10 cellular contexts compared by ENCODE assay signal in the genomic region with DNA sequence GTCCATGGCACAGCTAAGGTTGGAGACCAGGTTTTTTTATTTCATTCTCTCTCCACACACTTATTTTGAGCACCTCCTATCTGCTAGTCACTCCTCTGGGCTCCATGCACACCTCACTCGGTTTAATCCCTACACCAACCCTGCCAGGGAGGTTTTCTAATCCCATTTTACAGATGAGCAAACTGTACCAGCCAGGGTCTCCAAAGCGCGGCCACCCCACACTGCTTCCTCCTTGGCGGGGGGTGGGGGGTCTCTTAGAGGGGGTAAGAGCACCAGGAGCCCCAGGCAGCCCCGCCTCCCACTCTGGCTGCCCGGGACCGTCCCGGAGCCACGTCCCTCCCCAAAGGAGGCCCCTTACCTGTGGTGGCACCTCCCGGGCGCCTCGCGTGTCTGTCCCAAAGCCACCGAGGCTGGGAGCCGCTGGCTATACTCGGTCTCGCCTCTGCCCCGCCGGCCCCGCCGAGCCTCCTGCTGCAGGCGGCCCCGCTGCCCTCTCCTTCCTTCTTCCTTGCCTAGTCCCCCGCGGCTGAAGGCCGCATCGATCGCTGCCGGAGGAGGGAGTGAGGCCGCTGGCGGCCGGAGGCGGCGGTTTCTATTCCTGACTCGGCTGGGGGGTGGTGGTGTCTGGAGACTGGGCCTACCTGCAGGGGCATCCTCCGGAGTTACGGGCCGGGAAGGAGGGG. TPM values are rescaled to one million over a fixed set of nuclear protein-coding genes. Genes with fewer than 3 reads are reported as not detected.
DNase-seq lines count a peak whose midpoint lies in the region; ATAC-seq and TF ChIP-seq lines count a peak whose summit lies in the region.
"Had no signal": no experiment of that assay in that cellular context is flagged by ENCODE, and none has a peak within 500 bp of the region (broad histone marks: within the 10 kb centered on the region; RNA-seq: fewer than 3 reads in every experiment).

A gene with protein sequence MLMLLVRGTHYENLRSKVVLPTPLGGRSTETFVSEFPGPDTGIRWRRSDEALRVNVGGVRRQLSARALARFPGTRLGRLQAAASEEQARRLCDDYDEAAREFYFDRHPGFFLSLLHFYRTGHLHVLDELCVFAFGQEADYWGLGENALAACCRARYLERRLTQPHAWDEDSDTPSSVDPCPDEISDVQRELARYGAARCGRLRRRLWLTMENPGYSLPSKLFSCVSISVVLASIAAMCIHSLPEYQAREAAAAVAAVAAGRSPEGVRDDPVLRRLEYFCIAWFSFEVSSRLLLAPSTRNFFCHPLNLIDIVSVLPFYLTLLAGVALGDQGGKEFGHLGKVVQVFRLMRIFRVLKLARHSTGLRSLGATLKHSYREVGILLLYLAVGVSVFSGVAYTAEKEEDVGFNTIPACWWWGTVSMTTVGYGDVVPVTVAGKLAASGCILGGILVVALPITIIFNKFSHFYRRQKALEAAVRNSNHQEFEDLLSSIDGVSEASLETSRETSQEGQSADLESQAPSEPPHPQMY (minus strand): TSS at position 565 of the 683 bp plus-strand sequence. CDS start 1,891 bp downstream, outside the sequence.

- H3K36me3 ChIP-seq in iPS-18a (ENCODE audit: control insufficient read depth, low read depth, low read length): no peaks in the 10 kb centered on the region
- H3K36me3 ChIP-seq in right atrium auricular region: no peaks in the 10 kb centered on the region

- H3K27ac ChIP-seq in iPS-18a (ENCODE audit: low read length) (no peak within 1 kb of the TSS), right atrium auricular region (no peak within 1 kb of the TSS)

- DNase-seq in HPDE6-E6E7 (ENCODE audit: extremely low spot score) (peak; percentile 68), retinal pigment epithelial cell (ENCODE audit: low read depth) (no peak), NCI-H2171 treated with DMSO at 0.1 percent for 48 hours (lab: John Stamatoyannopoulos, UW) (no peak), right atrium auricular region (ENCODE audit: low spot score) (no peak)
- DNase-seq: activated CD4-positive, alpha-beta T cell treated with anti-CD3 and anti-CD28 coated beads, Interleukin-2, amount 10 ng/mL, durations not matched to agents 24 days and 14 days; NCI-H1694 treated with DMSO at 0.1 percent for 48 hours had no signal

- no peak within 1 kb of the TSS for H3K9ac ChIP-seq in iPS-18a (ENCODE audit: low read length)

- H3K4me3 ChIP-seq in WI38 (ENCODE audit: low read depth, low read length) (peak within 1 kb of the TSS; percentile 40), iPS-18a (ENCODE audit: low read length) (peak within 1 kb of the TSS; percentile 20), retinal pigment epithelial cell (ENCODE audit: low read length) (peak within 1 kb of the TSS; percentile 24), right atrium auricular region (peak within 1 kb of the TSS in 1 of 2 donors; percentile 14)

- ATAC-seq in GM19035 (IDR thresholded peaks at IDR 0.05; ENCODE audit: unreplicated experiment) (no peak), HG02852 (IDR thresholded peaks at IDR 0.05; ENCODE audit: unreplicated experiment) (no peak)

- TF ChIP-seq CTCF in WI38 (IDR thresholded peaks at IDR 0.05; ENCODE audit: low read depth, low read length): 0 out of 2 replicates have a peak, but pooled peaks have one; percentile 6
- no peak for TF ChIP-seq CTCF in retinal pigment epithelial cell (conservative IDR thresholded peaks at IDR 0.05; ENCODE audit: low read depth, low read length)
- no peak for TF ChIP-seq CTCF in right atrium auricular region (IDR thresholded peaks at IDR 0.05)

- H3K9me3 ChIP-seq in iPS-18a (ENCODE audit: control insufficient read depth, low read depth, low read length) (no peaks in the 10 kb centered on the region), right atrium auricular region (no peaks in the 10 kb centered on the region)

- H3K27me3 ChIP-seq in iPS-18a (ENCODE audit: control insufficient read depth, insufficient read depth, low read length) (peaks cover 48% of the 10 kb centered on the region), right atrium auricular region (peaks cover 0 to 5% of the 10 kb centered on the region in 2 donors)

- H3K4me1 ChIP-seq in iPS-18a (ENCODE audit: control insufficient read depth, low read depth, low read length) (peaks cover 4% of the 10 kb centered on the region), right atrium auricular region (peaks cover 0 to 16% of the 10 kb centered on the region in 2 donors)

RNA-seq across cellular contexts. Expression of the gene that starts here (rescaled TPM):
- total RNA-seq in right atrium auricular region: under 1 TPM; 0.33 to 0.39 TPM
